ENCODE assay signal across 22 cellular contexts in genomic region chr20:48164034-48164433, GRCh38.
"Had no signal": no experiment of that assay in that cellular context is flagged by ENCODE, and none has a peak within 500 bp of the region (broad histone marks: within the 10 kb centered on the region; RNA-seq: fewer than 3 reads in every experiment).

No MANE protein-coding gene starts in this region.

- H3K27ac ChIP-seq: colonic mucosa, foreskin keratinocyte, left ventricle myocardium inferior, lower lobe of right lung, neutrophil, right atrium auricular region, tibial artery, upper lobe of left lung, vagina had no signal

- H3K27ac Mint-ChIP-seq: endodermal cell; memory B cell; mesothelial cell of epicardium; natural killer cell treated with Interleukin-12 subunit alpha and Interleukin-12 subunit beta and Interleukin-15 and Interleukin-18, amount 100 ng/mL, for 72 hours; stimulated activated memory B cell treated with anti-CD40 and anti-IgM and Interleukin-4, amounts not matched to agents 10 μg/mL and 1 μg/mL and 100 μg/mL, for 72 hours; stimulated activated naive CD8-positive, alpha-beta T cell treated with anti-CD3 and anti-CD28 coated beads, Interleukin-15, Interleukin-2, amounts not matched to agents 100 ng/mL and 50 ng/mL, for 24 hours had no signal

- H3K9me3 ChIP-seq: colonic mucosa, left ventricle myocardium inferior, lower lobe of right lung, neutrophil, right atrium auricular region, tibial artery, upper lobe of left lung, vagina had no signal

- H3K27me3 ChIP-seq: colonic mucosa, neutrophil, right atrium auricular region, upper lobe of left lung, vagina had no signal

- H3K9me3 Mint-ChIP-seq: endodermal cell; memory B cell; mesothelial cell of epicardium; natural killer cell treated with Interleukin-12 subunit alpha and Interleukin-12 subunit beta and Interleukin-15 and Interleukin-18, amount 100 ng/mL, for 72 hours; stimulated activated naive CD8-positive, alpha-beta T cell treated with anti-CD3 and anti-CD28 coated beads, Interleukin-15, Interleukin-2, amounts not matched to agents 100 ng/mL and 50 ng/mL, for 24 hours had no signal

- FAIRE-seq: endothelial cell of umbilical vein, kidney, small intestine had no signal

- ATAC-seq: foreskin keratinocyte; left cardiac atrium; stimulated activated memory B cell treated with anti-CD40 and anti-IgM and Interleukin-4, amounts not matched to agents 10 μg/mL and 1 μg/mL and 100 μg/mL, for 72 hours had no signal

- DNase-seq: colonic mucosa; dermis blood vessel endothelial cell; endodermal cell; erythroblast; foreskin keratinocyte; kidney; left cardiac atrium; left ventricle myocardium inferior; lower lobe of right lung; small intestine; stimulated activated CD4-positive, alpha-beta T cell treated with anti-CD3 and anti-CD28 coated beads, Interleukin-4, amount 100 ng/mL, for 1 hour; tibial artery; upper lobe of left lung had no signal

- H3K4me1 Mint-ChIP-seq: mesothelial cell of epicardium; stimulated activated memory B cell treated with anti-CD40 and anti-IgM and Interleukin-4, amounts not matched to agents 10 μg/mL and 1 μg/mL and 100 μg/mL, for 72 hours had no signal

- H3K4me3 Mint-ChIP-seq: endodermal cell; memory B cell; mesothelial cell of epicardium; natural killer cell treated with Interleukin-12 subunit alpha and Interleukin-12 subunit beta and Interleukin-15 and Interleukin-18, amount 100 ng/mL, for 72 hours; stimulated activated memory B cell treated with anti-CD40 and anti-IgM and Interleukin-4, amounts not matched to agents 10 μg/mL and 1 μg/mL and 100 μg/mL, for 72 hours; stimulated activated naive CD8-positive, alpha-beta T cell treated with anti-CD3 and anti-CD28 coated beads, Interleukin-15, Interleukin-2, amounts not matched to agents 100 ng/mL and 50 ng/mL, for 24 hours had no signal

- H3K36me3 Mint-ChIP-seq: memory B cell; mesothelial cell of epicardium; natural killer cell treated with Interleukin-12 subunit alpha and Interleukin-12 subunit beta and Interleukin-15 and Interleukin-18, amount 100 ng/mL, for 72 hours; stimulated activated memory B cell treated with anti-CD40 and anti-IgM and Interleukin-4, amounts not matched to agents 10 μg/mL and 1 μg/mL and 100 μg/mL, for 72 hours had no signal

- H3K4me3 ChIP-seq: colonic mucosa, left ventricle myocardium inferior, lower lobe of right lung, right atrium auricular region, tibial artery, upper lobe of left lung, vagina had no signal

- H3K36me3 ChIP-seq: colonic mucosa, left ventricle myocardium inferior, lower lobe of right lung, neutrophil, right atrium auricular region, tibial artery, upper lobe of left lung, vagina had no signal

- H3K4me1 ChIP-seq: colonic mucosa, foreskin keratinocyte, left ventricle myocardium inferior, lower lobe of right lung, right atrium auricular region, upper lobe of left lung had no signal
